In genomic region chr22:50276143-50276542, GRCh38 we compare ENCODE assay signal across 8 cellular contexts. TPM values are rescaled to one million over a fixed set of nuclear protein-coding genes. Genes with fewer than 3 reads are reported as not detected.
DNase-seq lines count a peak whose midpoint lies in the region; ATAC-seq, FAIRE-seq and TF ChIP-seq lines count a peak whose summit lies in the region.

No MANE protein-coding gene starts in this region.

- POLR2A ChIA-PET in HepG2 (lab: Yijun Ruan, JAX): interaction anchor here (0.9 to 1.5 kb wide), 5 partner anchors 18 to 65 kb away, joined by 3 to 7 read pairs (median 5); partner anchors contain the start of gene HDAC10

- no peak overlapping the region for H2BK5ac ChIP-seq in H9 (ENCODE audit: insufficient read length, low read length)

- H3K9me3 Mint-ChIP-seq in H9: peaks cover 8 to 13% of the 10 kb centered on the region in 2 experiments

- peak; percentile 67 for TF ChIP-seq CTCF in H9 (conservative IDR thresholded peaks at IDR 0.05)
- peak; percentile 45 for TF ChIP-seq CTCF in choroid plexus epithelial cell (conservative IDR thresholded peaks at IDR 0.05; ENCODE audit: low read depth, low read length)
- TF ChIP-seq CTCF in HepG2 (CRISPR knock-in tag; IDR thresholded peaks at IDR 0.05): peak; percentile 75
- peak; percentile 14 to 59 for TF ChIP-seq CTCF in tibial artery (IDR thresholded peaks at IDR 0.05)

- H3K27ac Mint-ChIP-seq in H9: no peak overlapping the region

- CTCF ChIA-PET in HepG2 (lab: Yijun Ruan, JAX; ENCODE audit: low intra/inter-chr PET ratio, low total read pairs): interaction anchor here (0.7 to 4.2 kb wide), 15 partner anchors 16 to 111 kb away, joined by 3 to 133 read pairs (median 4); partner anchors contain the start of genes DENND6B, HDAC10, PLXNB2 and PPP6R2

- H4K5ac ChIP-seq in H9 (ENCODE audit: insufficient read length, low read depth, low read length): no peak overlapping the region

- no CpG with 5 or more reads among the region's 25 CpGs for WGBS in H9 (ENCODE audit: extremely low coverage, insufficient read length, low lambda C conversion rate)
- WGBS in HepG2 (ENCODE audit: low lambda C conversion rate): 83% methylated on average over 24 of the region's 25 CpGs

- no peak overlapping the region for H3T11ph ChIP-seq in H9 (ENCODE audit: low read length)

- H3K4me2 ChIP-seq in H9 (ENCODE audit: insufficient read depth, insufficient read length, low read length): no peak overlapping the region
- H3K4me2 ChIP-seq in HepG2 (ENCODE audit: low read depth, low read length): no peak overlapping the region

- intact Hi-C loops in HepG2 (cut with micrococcal nuclease; ENCODE audit: unreplicated experiment): loop anchor here (1.0 kb wide), 1 partner anchor 51 kb away; the partner anchor contains the start of gene DENND6B
- intact Hi-C loops in tibial artery (cut with DNase I; ENCODE audit: low total_unique reads): loop anchor here (2.0 kb wide), 1 partner anchor 51 kb away; the partner anchor contains the start of gene DENND6B

- FAIRE-seq in HepG2 (lab: Jason Lieb, UNC): no peak

- peaks cover 2 to 7% of the 10 kb centered on the region in 2 experiments; a peak in 1 of 4 replicates for H3K4me1 Mint-ChIP-seq in H9

- peaks cover 22 to 27% of the 10 kb centered on the region in 2 experiments; a peak in 4 of 5 replicates for H3K36me3 ChIP-seq in HepG2 (replicated peaks in 1 of 2; ENCODE audit: control insufficient read depth in 1 of 2, insufficient read depth in 2 of 2, low read length in 2 of 2)
- peaks cover 57 to 69% (median 64%) of the 10 kb centered on the region in 3 donors for H3K36me3 ChIP-seq in tibial artery

- peaks cover 37 to 62% (median 56%) of the 10 kb centered on the region in 3 experiments for H3K36me3 Mint-ChIP-seq in H9 (ENCODE audit: insufficient read depth in 1 of 3, low read depth in 3 of 3)

- TF ChIP-seq EP300 in HepG2 (IDR thresholded peaks at IDR 0.05; ENCODE audit: low read depth in 2 of 2, low read length in 2 of 2) (no peak), HepG2 (CRISPR knock-in tag; IDR thresholded peaks at IDR 0.05; ENCODE audit: borderline replicate concordance) (no peak)

- no peak overlapping the region for H2BK15ac ChIP-seq in H9 (ENCODE audit: low read depth, low read length)

- no peak overlapping the region for H3K18ac ChIP-seq in H9 (ENCODE audit: insufficient read length, low read depth, low read length)

- H3K4ac ChIP-seq in H9 (ENCODE audit: low read depth, low read length): no peak overlapping the region

- no peak overlapping the region for H2BK12ac ChIP-seq in H9 (ENCODE audit: insufficient read length, low read depth, low read length)

- H3K9me3 ChIP-seq in H9 (ENCODE audit: control insufficient read depth, low read depth, low read length) (no peaks in the 10 kb centered on the region), HepG2 (ENCODE audit: low read length) (no peaks in the 10 kb centered on the region), tibial artery (no peaks in the 10 kb centered on the region)

- H4K20me1 ChIP-seq in H9 (ENCODE audit: control insufficient read depth, insufficient read depth, insufficient read length) (no peaks in the 10 kb centered on the region), HepG2 (ENCODE audit: insufficient read depth, low read length) (0 out of 2 replicates have a peak, but pooled peaks cover 5% of the 10 kb centered on the region)

- H3K79me1 ChIP-seq in H9 (ENCODE audit: insufficient read depth, low read depth, low read length, poor library complexity, severe bottlenecking): no peaks in the 10 kb centered on the region

- no peak overlapping the region for H4K8ac ChIP-seq in H9 (replicated peaks; ENCODE audit: insufficient read length, low read depth, low read length)

- H3K14ac ChIP-seq in H9 (ENCODE audit: insufficient read depth, low read length): no peak overlapping the region; the same call in 1 of the 2 replicates

- no peak overlapping the region for H2BK120ac ChIP-seq in H9 (ENCODE audit: low read depth, low read length, poor library complexity, severe bottlenecking)

- TF ChIP-seq POLR2A in Raji (IDR thresholded peaks at IDR 0.05; ENCODE audit: insufficient read depth, low read depth, low read length) (0 out of 2 replicates have a peak, but pooled peaks have one; percentile 27), HepG2 (IDR thresholded peaks at IDR 0.05; ENCODE audit: insufficient read depth in 1 of 2, low read depth in 2 of 2, low read length in 2 of 2) (no peak)

- peak; percentile 21; the same call in 1 of the 2 replicates for TF ChIP-seq RAD21 in HepG2 (CRISPR knock-in tag; IDR thresholded peaks at IDR 0.05)

- peaks cover 12% of the 10 kb centered on the region for H3K27me3 Mint-ChIP-seq in H9 (ENCODE audit: low read depth)

- ATAC-seq in HepG2: peak; percentile 27

- H3K79me2 ChIP-seq in H9 (ENCODE audit: insufficient read depth, low read length) (no peaks in the 10 kb centered on the region), HepG2 (ENCODE audit: insufficient read depth, low read length) (no peaks in the 10 kb centered on the region)

- no peak overlapping the region for H4K91ac ChIP-seq in H9 (ENCODE audit: insufficient read length, low read depth, low read length)

- H3K56ac ChIP-seq in H9 (ENCODE audit: insufficient read length, low read depth, low read length): no peak overlapping the region

- in situ Hi-C loops in HepG2 (cut with HindIII; ENCODE audit: extremely low pct_ligation_motif_present, low pct_unique_long_range_greater_than_20kb): loop anchor here (5.0 kb wide), 1 partner anchor 51 kb away; the partner anchor contains the start of gene DENND6B

- H3K27me3 ChIP-seq in H9 (ENCODE audit: insufficient read depth, low read length): no peaks in the 10 kb centered on the region; the same call in 1 of the 2 replicates
- H3K27me3 ChIP-seq in HepG2 (ENCODE audit: control insufficient read depth in 1 of 2, insufficient read depth in 2 of 2, low read length in 2 of 2): peaks cover 0 to 3% of the 10 kb centered on the region in 2 experiments; a peak in 3 of 5 replicates
- peaks cover 4 to 16% of the 10 kb centered on the region in 2 donors for H3K27me3 ChIP-seq in tibial artery

- no peak overlapping the region for H3K23ac ChIP-seq in H9 (ENCODE audit: insufficient read length, low read depth, low read length)

- H3K4me3 ChIP-seq in choroid plexus epithelial cell (ENCODE audit: low read depth, low read length): no peak overlapping the region
- no peak overlapping the region for H3K4me3 ChIP-seq in HepG2 (replicated peaks in 1 of 3; ENCODE audit: insufficient read depth in 1 of 3, low read depth in 2 of 3, low read length in 3 of 3)
- no peak overlapping the region for H3K4me3 ChIP-seq in tibial artery

- peaks cover 2% of the 10 kb centered on the region for H3K23me2 ChIP-seq in H9 (ENCODE audit: insufficient read length, low read depth, low read length, poor library complexity, severe bottlenecking)

- H3K4me3 Mint-ChIP-seq in H9: no peak overlapping the region

- H2BK20ac ChIP-seq in H9 (ENCODE audit: low read depth, low read length, poor library complexity, severe bottlenecking): no peak overlapping the region

- H3K27ac ChIP-seq in H9 (ENCODE audit: insufficient read length, low read depth, low read length): no peak overlapping the region
- no peak overlapping the region for H3K27ac ChIP-seq in HepG2 (ENCODE audit: extremely low read length, insufficient read depth, low read length)
- peak overlapping the region in 1 of 2 donors; percentile 45 for H3K27ac ChIP-seq in tibial artery

- no peak overlapping the region for H2AFZ ChIP-seq in H9 (ENCODE audit: low read length)
- no peak overlapping the region for H2AFZ ChIP-seq in HepG2 (ENCODE audit: low read length)

- H3K9ac ChIP-seq in H9 (ENCODE audit: extremely low read depth, insufficient read length, low read length): no peak overlapping the region
- H3K9ac ChIP-seq in HepG2 (ENCODE audit: insufficient read depth, low read depth, low read length): no peak overlapping the region

- DNase-seq in NCI-H82 (lab: John Stamatoyannopoulos, UW) (peak; percentile 14), NCI-H82 treated with DMSO at 0.1 percent for 48 hours (lab: John Stamatoyannopoulos, UW; ENCODE audit: unreplicated experiment) (no peak), H9 (peak; percentile 54), choroid plexus epithelial cell (ENCODE audit: low read depth) (peak; percentile 76), HepG2 (ENCODE audit: low spot score) (peak; percentile 16), tibial artery (peak in 1 of 2 donors; percentile 84), NCI-H1417 treated with DMSO at 0.1 percent for 48 hours (lab: John Stamatoyannopoulos, UW) (no peak)

- H2AK5ac ChIP-seq in H9 (ENCODE audit: insufficient read length, low read length): no peak overlapping the region

- H3K4me1 ChIP-seq in H9 (ENCODE audit: insufficient read depth, low read length) (no peaks in the 10 kb centered on the region), HepG2 (ENCODE audit: insufficient read depth, low read length) (peaks cover 11% of the 10 kb centered on the region), tibial artery (peaks cover 0 to 12% (median 11%) of the 10 kb centered on the region in 4 donors)

- no TSS peak for BruUV-seq in HepG2 (replicated peaks; lab: Mats Ljungman, UMichigan)

RNA-seq across cellular contexts. Expression of gene MAPK11, which starts 6.0 kb away (rescaled TPM):
- total RNA-seq in H9 (2021) (1.5 and 2.1 TPM in 2 replicates), HepG2 (2016; rRNA removed; fragmentation: Illumina TruSeq; extraction: Trizol) (0.15 TPM in 1 of 2 replicates, not detected in the other)
- not detected in 2 replicates for total RNA-seq in HepG2 (2016; cell fraction: cytosol; rRNA removed; fragmentation: Illumina TruSeq; extraction: Trizol; ENCODE audit: low read depth)
- 0.12 and 0.15 TPM in 2 replicates for total RNA-seq in HepG2 (2016; cell fraction: insoluble cytoplasmic fraction; rRNA removed; fragmentation: Illumina TruSeq; extraction: Trizol)
- 0.10 and 0.19 TPM in 2 replicates for total RNA-seq in HepG2 (2016; cell fraction: membrane; rRNA removed; fragmentation: Illumina TruSeq; extraction: Trizol)
- 0.28 TPM in 1 of 2 replicates, not detected in the other for total RNA-seq in HepG2 (2016; cell fraction: nucleus; rRNA removed; fragmentation: Illumina TruSeq; extraction: Trizol)
- 0.17 and 0.46 TPM in 2 replicates for polyA plus RNA-seq in HepG2 (2011; rRNA removed)
- polyA plus RNA-seq in HepG2 (2011; cell fraction: cytosol; rRNA removed): 0.13 and 0.19 TPM in 2 replicates
- 1.9 TPM in 2 replicates for polyA plus RNA-seq in HepG2 (2011; cell fraction: nucleus; rRNA removed)
- 0.21 TPM in 1 of 2 replicates, not detected in the other for polyA plus RNA-seq in HepG2 (2012)
- polyA plus RNA-seq in HepG2 (2016; cell fraction: cytosol; fragmentation: Illumina TruSeq; extraction: Trizol; ENCODE audit: low read depth): 0.05 and 0.07 TPM in 2 replicates
- 0.19 and 0.24 TPM in 2 replicates for polyA plus RNA-seq in HepG2 (2016; cell fraction: insoluble cytoplasmic fraction; fragmentation: Illumina TruSeq; extraction: Trizol; ENCODE audit: low read depth)
- polyA plus RNA-seq in HepG2 (2016; cell fraction: membrane; fragmentation: Illumina TruSeq; extraction: Trizol; ENCODE audit: low read depth): 0.13 TPM in 1 of 2 replicates, not detected in the other
- polyA plus RNA-seq in HepG2 (2016; cell fraction: nucleus; fragmentation: Illumina TruSeq; extraction: Trizol; ENCODE audit: insufficient read depth, low read depth): 0.25 and 0.37 TPM in 2 replicates
- 0.58 and 0.94 TPM in 2 replicates for polyA minus RNA-seq in HepG2 (2011; rRNA and poly(A)+ RNA removed; ENCODE audit: low replicate concordance)
- not detected in 2 replicates for polyA minus RNA-seq in HepG2 (2011; cell fraction: cytosol; rRNA and poly(A)+ RNA removed)
- 0.13 TPM in 1 of 2 replicates, not detected in the other for polyA minus RNA-seq in HepG2 (2011; cell fraction: nucleus; rRNA and poly(A)+ RNA removed)

RNA-seq across cellular contexts. Expression of gene MAPK12, which starts 14.7 kb away (rescaled TPM):
- 31.3 and 32.3 TPM in 2 replicates for total RNA-seq in H9 (2021)
- total RNA-seq in HepG2 (2016; rRNA removed; fragmentation: Illumina TruSeq; extraction: Trizol): 15.0 and 23.3 TPM in 2 replicates
- total RNA-seq in HepG2 (2016; cell fraction: cytosol; rRNA removed; fragmentation: Illumina TruSeq; extraction: Trizol; ENCODE audit: low read depth): 25.0 and 26.8 TPM in 2 replicates
- total RNA-seq in HepG2 (2016; cell fraction: insoluble cytoplasmic fraction; rRNA removed; fragmentation: Illumina TruSeq; extraction: Trizol): 15.4 and 25.6 TPM in 2 replicates
- 43.0 and 45.2 TPM in 2 replicates for total RNA-seq in HepG2 (2016; cell fraction: membrane; rRNA removed; fragmentation: Illumina TruSeq; extraction: Trizol)
- 20.3 and 23.6 TPM in 2 replicates for total RNA-seq in HepG2 (2016; cell fraction: nucleus; rRNA removed; fragmentation: Illumina TruSeq; extraction: Trizol)
- 22.2 and 22.8 TPM in 2 replicates for polyA plus RNA-seq in HepG2 (2011; rRNA removed)
- 12.9 and 20.7 TPM in 2 replicates for polyA plus RNA-seq in HepG2 (2011; cell fraction: cytosol; rRNA removed)
- polyA plus RNA-seq in HepG2 (2011; cell fraction: nucleus; rRNA removed): 115 and 151 TPM in 2 replicates
- polyA plus RNA-seq in HepG2 (2012): 6.9 and 10.9 TPM in 2 replicates
- polyA plus RNA-seq in HepG2 (2016; cell fraction: cytosol; fragmentation: Illumina TruSeq; extraction: Trizol; ENCODE audit: low read depth): 27.8 and 28.1 TPM in 2 replicates
- polyA plus RNA-seq in HepG2 (2016; cell fraction: insoluble cytoplasmic fraction; fragmentation: Illumina TruSeq; extraction: Trizol; ENCODE audit: low read depth): 14.6 and 16.4 TPM in 2 replicates
- polyA plus RNA-seq in HepG2 (2016; cell fraction: membrane; fragmentation: Illumina TruSeq; extraction: Trizol; ENCODE audit: low read depth): 37.0 and 38.8 TPM in 2 replicates
- 56.9 and 60.1 TPM in 2 replicates for polyA plus RNA-seq in HepG2 (2016; cell fraction: nucleus; fragmentation: Illumina TruSeq; extraction: Trizol; ENCODE audit: insufficient read depth, low read depth)
- polyA minus RNA-seq in HepG2 (2011; rRNA and poly(A)+ RNA removed; ENCODE audit: low replicate concordance): 16.5 and 18.7 TPM in 2 replicates
- polyA minus RNA-seq in HepG2 (2011; cell fraction: cytosol; rRNA and poly(A)+ RNA removed): 5.1 and 9.2 TPM in 2 replicates
- polyA minus RNA-seq in HepG2 (2011; cell fraction: nucleus; rRNA and poly(A)+ RNA removed): 25.6 and 25.8 TPM in 2 replicates

RNA-seq across cellular contexts. Expression of gene HDAC10, which starts 25.1 kb away (rescaled TPM):
- 41.1 and 45.0 TPM in 2 replicates for total RNA-seq in H9 (2021)
- 4.0 and 13.9 TPM in 2 replicates for total RNA-seq in HepG2 (2016; rRNA removed; fragmentation: Illumina TruSeq; extraction: Trizol)
- total RNA-seq in HepG2 (2016; cell fraction: cytosol; rRNA removed; fragmentation: Illumina TruSeq; extraction: Trizol; ENCODE audit: low read depth): 7.1 and 8.7 TPM in 2 replicates
- total RNA-seq in HepG2 (2016; cell fraction: insoluble cytoplasmic fraction; rRNA removed; fragmentation: Illumina TruSeq; extraction: Trizol): 4.1 and 13.9 TPM in 2 replicates
- 4.4 and 4.6 TPM in 2 replicates for total RNA-seq in HepG2 (2016; cell fraction: membrane; rRNA removed; fragmentation: Illumina TruSeq; extraction: Trizol)
- 23.1 and 23.7 TPM in 2 replicates for total RNA-seq in HepG2 (2016; cell fraction: nucleus; rRNA removed; fragmentation: Illumina TruSeq; extraction: Trizol)
- 14.9 and 19.7 TPM in 2 replicates for polyA plus RNA-seq in HepG2 (2011; rRNA removed)
- polyA plus RNA-seq in HepG2 (2011; cell fraction: cytosol; rRNA removed): 1.8 and 3.9 TPM in 2 replicates
- polyA plus RNA-seq in HepG2 (2011; cell fraction: nucleus; rRNA removed): 257 and 366 TPM in 2 replicates
- 15.0 and 23.8 TPM in 2 replicates for polyA plus RNA-seq in HepG2 (2012)
- 0.86 TPM in 2 replicates for polyA plus RNA-seq in HepG2 (2016; cell fraction: cytosol; fragmentation: Illumina TruSeq; extraction: Trizol; ENCODE audit: low read depth)
- polyA plus RNA-seq in HepG2 (2016; cell fraction: insoluble cytoplasmic fraction; fragmentation: Illumina TruSeq; extraction: Trizol; ENCODE audit: low read depth): 3.2 and 5.7 TPM in 2 replicates
- polyA plus RNA-seq in HepG2 (2016; cell fraction: membrane; fragmentation: Illumina TruSeq; extraction: Trizol; ENCODE audit: low read depth): 2.1 TPM in 2 replicates
- 72.4 and 82.8 TPM in 2 replicates for polyA plus RNA-seq in HepG2 (2016; cell fraction: nucleus; fragmentation: Illumina TruSeq; extraction: Trizol; ENCODE audit: insufficient read depth, low read depth)
- polyA minus RNA-seq in HepG2 (2011; rRNA and poly(A)+ RNA removed; ENCODE audit: low replicate concordance): 7.7 and 20.9 TPM in 2 replicates
- 3.9 and 4.2 TPM in 2 replicates for polyA minus RNA-seq in HepG2 (2011; cell fraction: cytosol; rRNA and poly(A)+ RNA removed)
- polyA minus RNA-seq in HepG2 (2011; cell fraction: nucleus; rRNA and poly(A)+ RNA removed): 34.9 and 37.9 TPM in 2 replicates

RNA-seq across cellular contexts. Expression of gene PLXNB2, which starts 31.3 kb away (rescaled TPM):
- total RNA-seq in H9 (2021): 84.4 and 87.6 TPM in 2 replicates
- total RNA-seq in HepG2 (2016; rRNA removed; fragmentation: Illumina TruSeq; extraction: Trizol): 19.3 and 32.6 TPM in 2 replicates
- 4.6 and 4.9 TPM in 2 replicates for total RNA-seq in HepG2 (2016; cell fraction: cytosol; rRNA removed; fragmentation: Illumina TruSeq; extraction: Trizol; ENCODE audit: low read depth)
- 16.8 and 32.7 TPM in 2 replicates for total RNA-seq in HepG2 (2016; cell fraction: insoluble cytoplasmic fraction; rRNA removed; fragmentation: Illumina TruSeq; extraction: Trizol)
- 13.7 and 15.6 TPM in 2 replicates for total RNA-seq in HepG2 (2016; cell fraction: membrane; rRNA removed; fragmentation: Illumina TruSeq; extraction: Trizol)
- 43.2 and 57.8 TPM in 2 replicates for total RNA-seq in HepG2 (2016; cell fraction: nucleus; rRNA removed; fragmentation: Illumina TruSeq; extraction: Trizol)
- 68.9 and 79.4 TPM in 2 replicates for polyA plus RNA-seq in HepG2 (2011; rRNA removed)
- 46.5 and 75.4 TPM in 2 replicates for polyA plus RNA-seq in HepG2 (2011; cell fraction: cytosol; rRNA removed)
- 265 and 413 TPM in 2 replicates for polyA plus RNA-seq in HepG2 (2011; cell fraction: nucleus; rRNA removed)
- polyA plus RNA-seq in HepG2 (2012): 53.9 and 72.9 TPM in 2 replicates
- 5.5 and 6.2 TPM in 2 replicates for polyA plus RNA-seq in HepG2 (2016; cell fraction: cytosol; fragmentation: Illumina TruSeq; extraction: Trizol; ENCODE audit: low read depth)
- polyA plus RNA-seq in HepG2 (2016; cell fraction: insoluble cytoplasmic fraction; fragmentation: Illumina TruSeq; extraction: Trizol; ENCODE audit: low read depth): 16.2 and 23.0 TPM in 2 replicates
- 10.1 and 11.9 TPM in 2 replicates for polyA plus RNA-seq in HepG2 (2016; cell fraction: membrane; fragmentation: Illumina TruSeq; extraction: Trizol; ENCODE audit: low read depth)
- polyA plus RNA-seq in HepG2 (2016; cell fraction: nucleus; fragmentation: Illumina TruSeq; extraction: Trizol; ENCODE audit: insufficient read depth, low read depth): 148 and 155 TPM in 2 replicates
- polyA minus RNA-seq in HepG2 (2011; rRNA and poly(A)+ RNA removed; ENCODE audit: low replicate concordance): 61.5 and 149 TPM in 2 replicates
- 76.6 and 89.8 TPM in 2 replicates for polyA minus RNA-seq in HepG2 (2011; cell fraction: cytosol; rRNA and poly(A)+ RNA removed)
- polyA minus RNA-seq in HepG2 (2011; cell fraction: nucleus; rRNA and poly(A)+ RNA removed): 57.9 and 61.3 TPM in 2 replicates

RNA-seq across cellular contexts. Expression of gene TUBGCP6, which starts 31.3 kb away (rescaled TPM):
- 28.4 and 29.0 TPM in 2 replicates for total RNA-seq in H9 (2021)
- 5.8 and 15.7 TPM in 2 replicates for total RNA-seq in HepG2 (2016; rRNA removed; fragmentation: Illumina TruSeq; extraction: Trizol)
- total RNA-seq in HepG2 (2016; cell fraction: cytosol; rRNA removed; fragmentation: Illumina TruSeq; extraction: Trizol; ENCODE audit: low read depth): 3.8 and 4.4 TPM in 2 replicates
- 4.6 and 17.4 TPM in 2 replicates for total RNA-seq in HepG2 (2016; cell fraction: insoluble cytoplasmic fraction; rRNA removed; fragmentation: Illumina TruSeq; extraction: Trizol)
- 4.6 and 5.1 TPM in 2 replicates for total RNA-seq in HepG2 (2016; cell fraction: membrane; rRNA removed; fragmentation: Illumina TruSeq; extraction: Trizol)
- total RNA-seq in HepG2 (2016; cell fraction: nucleus; rRNA removed; fragmentation: Illumina TruSeq; extraction: Trizol): 23.1 and 29.5 TPM in 2 replicates
- polyA plus RNA-seq in HepG2 (2011; rRNA removed): 14.6 and 23.7 TPM in 2 replicates
- polyA plus RNA-seq in HepG2 (2011; cell fraction: cytosol; rRNA removed): 2.6 and 4.8 TPM in 2 replicates
- polyA plus RNA-seq in HepG2 (2011; cell fraction: nucleus; rRNA removed): 276 and 340 TPM in 2 replicates
- 13.4 and 15.8 TPM in 2 replicates for polyA plus RNA-seq in HepG2 (2012)
- 0.95 and 1.2 TPM in 2 replicates for polyA plus RNA-seq in HepG2 (2016; cell fraction: cytosol; fragmentation: Illumina TruSeq; extraction: Trizol; ENCODE audit: low read depth)
- polyA plus RNA-seq in HepG2 (2016; cell fraction: insoluble cytoplasmic fraction; fragmentation: Illumina TruSeq; extraction: Trizol; ENCODE audit: low read depth): 3.6 and 4.4 TPM in 2 replicates
- polyA plus RNA-seq in HepG2 (2016; cell fraction: membrane; fragmentation: Illumina TruSeq; extraction: Trizol; ENCODE audit: low read depth): 0.86 and 2.1 TPM in 2 replicates
- 62.8 and 72.9 TPM in 2 replicates for polyA plus RNA-seq in HepG2 (2016; cell fraction: nucleus; fragmentation: Illumina TruSeq; extraction: Trizol; ENCODE audit: insufficient read depth, low read depth)
- polyA minus RNA-seq in HepG2 (2011; rRNA and poly(A)+ RNA removed; ENCODE audit: low replicate concordance): 11.6 and 16.8 TPM in 2 replicates
- 2.7 and 4.0 TPM in 2 replicates for polyA minus RNA-seq in HepG2 (2011; cell fraction: cytosol; rRNA and poly(A)+ RNA removed)
- polyA minus RNA-seq in HepG2 (2011; cell fraction: nucleus; rRNA and poly(A)+ RNA removed): 32.9 and 40.9 TPM in 2 replicates

Comparison
In these comparisons a context has a peak if more than half of its experiments do, and no peak if none do; other contexts are left out.
1. DNase-seq: peak in NCI-H82 (single experiment), H9 (single experiment), choroid plexus epithelial cell (single experiment) and HepG2 (single experiment); none in NCI-H82 treated with DMSO at 0.1 percent for 48 hours (single experiment) and NCI-H1417 treated with DMSO at 0.1 percent for 48 hours (single experiment).
2. Peak in every context shown above with its lines, with median percentiles within 50 percentile points of each other: CTCF ChIP-seq.